Comparison of ENCODE assay signal across 8 cellular contexts in genomic region chr6:40907198-40907701, GRCh38.
DNase-seq lines count a peak whose midpoint lies in the region; ATAC-seq lines count a peak whose summit lies in the region.

No MANE protein-coding gene starts in this region.

- DNase-seq in Right ventricle myocardium superior, result peak; percentile 56
- DNase-seq in Right ventricle myocardium inferior (ENCODE audit: missing footprints), result no peak
- peak; percentile 99 for DNase-seq in NCI-H69 (lab: John Stamatoyannopoulos, UW)
- DNase-seq in fibroblast of gingiva (ENCODE audit: low read depth), result peak; percentile 8
- DNase-seq in GDM1 (lab: John Stamatoyannopoulos, UW), result no peak
- no peak for DNase-seq in T-helper 9 cell
- DNase-seq in T-helper 1 cell, result no peak

- intact Hi-C loops in Right ventricle myocardium superior (cut with DNase I), result no loop called here
- intact Hi-C loops in Right ventricle myocardium inferior (cut with DNase I), result no loop called here

- ATAC-seq in Right ventricle myocardium superior (ENCODE audit: poor library complexity) (peak; percentile 32), Right ventricle myocardium inferior (no peak), GM21515 (IDR thresholded peaks at IDR 0.05; ENCODE audit: unreplicated experiment) (no peak)

Comparison
In these comparisons a context has a peak if more than half of its experiments do, and no peak if none do; other contexts are left out.
1. DNase-seq: peak in Right ventricle myocardium superior (single experiment), NCI-H69 (single experiment) and fibroblast of gingiva (single experiment); none in Right ventricle myocardium inferior (single experiment), GDM1 (single experiment), T-helper 9 cell (single experiment) and T-helper 1 cell (0 of 5).